Comparison of ENCODE assay signal across 8 cellular contexts in genomic region chr5:61277190-61277589, GRCh38. TPM values are rescaled to one million over a fixed set of nuclear protein-coding genes. Genes with fewer than 3 reads are reported as not detected.
DNase-seq lines count a peak whose midpoint lies in the region; ATAC-seq and TF ChIP-seq lines count a peak whose summit lies in the region.

No MANE protein-coding gene starts in this region.

- TF ChIP-seq CTCF in A673 (conservative IDR thresholded peaks at IDR 0.05; ENCODE audit: low read depth, low read length) (peak; percentile 46), upper lobe of right lung (IDR thresholded peaks at IDR 0.05) (peak; percentile 26)

- peaks cover 20% of the 10 kb centered on the region for H3K4me1 Mint-ChIP-seq in activated CD8-positive, alpha-beta T cell treated with anti-CD3 and anti-CD28 coated beads, Interleukin-2, amount 10 ng/mL, durations not matched to agents 7 days and 5 days (ENCODE audit: low read depth)

- no peaks in the 10 kb centered on the region for H3K36me3 ChIP-seq in A673 (ENCODE audit: insufficient read depth, low read length, poor library complexity, severe bottlenecking)
- no peaks in the 10 kb centered on the region for H3K36me3 ChIP-seq in upper lobe of right lung

- H3K27me3 ChIP-seq in A673 (replicated peaks; ENCODE audit: insufficient read depth, low read depth, low read length, poor library complexity) (no peaks in the 10 kb centered on the region), upper lobe of right lung (no peaks in the 10 kb centered on the region)

- POLR2A ChIA-PET in A673 (lab: Charles Lee; ENCODE audit: low non-redundant PET), result no interaction called here
- POLR2A ChIA-PET in activated CD8-positive, alpha-beta T cell treated with anti-CD3 and anti-CD28 coated beads, Interleukin-2, amount 10 ng/mL, durations not matched to agents 7 days and 5 days (lab: Charles Lee), result interaction anchor here (0.7 kb wide), 1 partner anchor 333 kb away, joined by 3 read pairs; no protein-coding TSS in a partner anchor

- H3K27ac ChIP-seq in A673 (ENCODE audit: low read depth, low read length, poor library complexity, severe bottlenecking) (peak overlapping the region; percentile 18), upper lobe of right lung (peak overlapping the region; percentile 73)

- CTCF ChIA-PET in A673 (lab: Charles Lee), result no interaction called here
- CTCF ChIA-PET in activated CD8-positive, alpha-beta T cell treated with anti-CD3 and anti-CD28 coated beads, Interleukin-2, amount 10 ng/mL, durations not matched to agents 7 days and 5 days (lab: Charles Lee), result interaction anchor here (1.1 to 1.5 kb wide), 2 partner anchors 19 to 380 kb away, joined by 3 read pairs; no protein-coding TSS in a partner anchor

- no peaks in the 10 kb centered on the region for H3K36me3 Mint-ChIP-seq in activated CD8-positive, alpha-beta T cell treated with anti-CD3 and anti-CD28 coated beads, Interleukin-2, amount 10 ng/mL, durations not matched to agents 7 days and 5 days (ENCODE audit: low read depth)

- no peaks in the 10 kb centered on the region for H3K9me3 Mint-ChIP-seq in activated CD8-positive, alpha-beta T cell treated with anti-CD3 and anti-CD28 coated beads, Interleukin-2, amount 10 ng/mL, durations not matched to agents 7 days and 5 days (ENCODE audit: insufficient read depth)

- ATAC-seq in GM18511 (IDR thresholded peaks at IDR 0.05; ENCODE audit: unreplicated experiment) (peak; percentile 35), upper lobe of right lung (peak; percentile 24), GM21717 (IDR thresholded peaks at IDR 0.05; ENCODE audit: unreplicated experiment) (no peak)
- peak; percentile 45 for ATAC-seq in activated CD8-positive, alpha-beta T cell treated with anti-CD3 and anti-CD28 coated beads, Interleukin-2, amount 10 ng/mL, durations not matched to agents 7 days and 5 days

- H3K4me3 ChIP-seq in A673 (ENCODE audit: low read depth, low read length, poor library complexity, severe bottlenecking), result no peak overlapping the region
- H3K4me3 ChIP-seq in upper lobe of right lung, result peak overlapping the region; percentile 11

- intact Hi-C loops in A673 (cut with micrococcal nuclease; ENCODE audit: unreplicated experiment) (no loop called here), upper lobe of right lung (cut with DNase I) (no loop called here)

- H3K27ac Mint-ChIP-seq in activated CD8-positive, alpha-beta T cell treated with anti-CD3 and anti-CD28 coated beads, Interleukin-2, amount 10 ng/mL, durations not matched to agents 7 days and 5 days, result peak overlapping the region; percentile 66

- H3K4me1 ChIP-seq in A673 (ENCODE audit: insufficient read depth, low read length, poor library complexity, severe bottlenecking) (peaks cover 16% of the 10 kb centered on the region), upper lobe of right lung (peaks cover 20% of the 10 kb centered on the region)

- DNase-seq in A673 (ENCODE audit: low spot score), result peak; percentile 44
- DNase-seq in activated CD8-positive, alpha-beta T cell treated with anti-CD3 and anti-CD28 coated beads, Interleukin-2, amount 10 ng/mL, durations not matched to agents 7 days and 5 days, result no peak
- peak; percentile 60 for DNase-seq in iPS-NIHi7 (ENCODE audit: extremely low spot score)
- DNase-seq in upper lobe of right lung, result no peak
- DNase-seq in stimulated activated CD8-positive, alpha-beta memory T cell treated with anti-CD3 and anti-CD28 coated beads, Interleukin-4, amount 100 ng/mL, for 48 hours, result no peak
- no peak for DNase-seq in ureter (ENCODE audit: low spot score)

- peak overlapping the region; percentile 24 for H3K4me3 Mint-ChIP-seq in activated CD8-positive, alpha-beta T cell treated with anti-CD3 and anti-CD28 coated beads, Interleukin-2, amount 10 ng/mL, durations not matched to agents 7 days and 5 days

- H3K9me3 ChIP-seq in A673 (ENCODE audit: low read depth, low read length, poor library complexity, severe bottlenecking), result no peaks in the 10 kb centered on the region
- no peaks in the 10 kb centered on the region for H3K9me3 ChIP-seq in upper lobe of right lung

- H3K27me3 Mint-ChIP-seq in activated CD8-positive, alpha-beta T cell treated with anti-CD3 and anti-CD28 coated beads, Interleukin-2, amount 10 ng/mL, durations not matched to agents 7 days and 5 days (ENCODE audit: low read depth), result peaks cover 2% of the 10 kb centered on the region

- BruUV-seq in A673 (replicated peaks; lab: Mats Ljungman, UMichigan), result no TSS peak

RNA-seq across cellular contexts. Expression of gene ZSWIM6, which starts 54.9 kb away (rescaled TPM):
- 43.9 and 47.3 TPM in 2 replicates for total RNA-seq in A673 (2021)
- 1 to 10 TPM; 2.5 to 2.6 TPM for total RNA-seq in activated CD8-positive, alpha-beta T cell treated with anti-CD3 and anti-CD28 coated beads, Interleukin-2, amount 10 ng/mL, durations not matched to agents 7 days and 5 days
- 15.7 TPM for total RNA-seq in upper lobe of right lung
- 22.4 TPM for total RNA-seq in ureter

Comparison
In these comparisons a context has a peak if more than half of its experiments do, and no peak if none do; other contexts are left out.
1. DNase-seq: peak in A673 (single experiment) and iPS-NIHi7 (single experiment); none in activated CD8-positive, alpha-beta T cell treated with anti-CD3 and anti-CD28 coated beads, Interleukin-2, amount 10 ng/mL, durations not matched to agents 7 days and 5 days (single experiment), upper lobe of right lung (single experiment), stimulated activated CD8-positive, alpha-beta memory T cell treated with anti-CD3 and anti-CD28 coated beads, Interleukin-4, amount 100 ng/mL, for 48 hours (single experiment) and ureter (single experiment).